ENCODE assay signal across 31 cellular contexts in the genomic region with DNA sequence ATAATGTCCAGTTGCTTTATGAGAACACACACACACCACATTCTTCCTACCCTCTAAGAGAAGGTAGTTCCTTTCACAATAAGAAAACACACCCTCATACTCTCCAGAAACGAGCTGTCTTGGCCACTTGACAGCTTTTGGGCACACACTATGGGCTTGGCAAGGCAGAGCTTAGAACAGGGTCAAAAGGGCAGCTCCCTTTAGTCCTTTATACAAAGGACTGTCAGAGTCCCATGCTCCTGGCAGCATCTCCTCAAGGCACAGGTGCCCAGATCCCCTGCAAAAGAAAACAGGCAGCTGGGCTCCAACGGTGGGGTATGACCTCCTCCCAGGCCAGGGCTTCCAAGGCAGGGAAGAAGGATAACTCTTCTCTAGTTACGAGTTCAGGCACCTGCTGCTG. TPM values are rescaled to one million over a fixed set of nuclear protein-coding genes. Genes with fewer than 3 reads are reported as not detected.
A peak's percentile ranks its signal among the peaks of the same experiment; 100 is the strongest.
DNase-seq lines count a peak whose midpoint lies in the region; ATAC-seq lines count a peak whose summit lies in the region.
"Had no signal": no experiment of that assay in that cellular context is flagged by ENCODE, and none has a peak within 500 bp of the region (broad histone marks: within the 10 kb centered on the region; RNA-seq: fewer than 3 reads in every experiment).

No MANE protein-coding gene starts in this region.

- peak; percentile 7 for DNase-seq in NCI-H1092 (lab: John Stamatoyannopoulos, UW)
- no peak for DNase-seq in NCI-H1092 treated with DMSO at 0.1 percent for 48 hours (lab: John Stamatoyannopoulos, UW)
- peak; percentile 23 for DNase-seq in Ammon's horn (ENCODE audit: low spot score)
- peak; percentile 18 for DNase-seq in myocyte (ENCODE audit: low read depth)
- no peak for DNase-seq in ACHN
- DNase-seq in DMS79 treated with DMSO at 0.1 percent for 48 hours (lab: John Stamatoyannopoulos, UW), result no peak
- DNase-seq: activated CD4-positive, alpha-beta T cell treated with anti-CD3 and anti-CD28 coated beads for 1 hour; activated CD8-positive, alpha-beta memory T cell treated with anti-CD3 and anti-CD28 coated beads for 24 hours; activated naive CD4-positive, alpha-beta T cell; activated T-cell treated with anti-CD3 and anti-CD28 coated beads, Interleukin-2, amount 50 U/mL, for 4 hours; brain microvascular endothelial cell; CD4-positive, alpha-beta memory T cell; DMS 273 treated with DMSO at 0.1 percent for 48 hours; effector memory CD8-positive, alpha-beta T cell; erythroblast; kidney; mammary epithelial cell; NCI-H187; NCI-H345; OCI-M1; stimulated activated naive CD8-positive, alpha-beta T cell treated with anti-CD3 and anti-CD28 coated beads, Interleukin-15, amount 100 ng/mL, for 72 hours; T-helper 2 cell; thyroid gland had no signal

- in situ Hi-C loops in ACHN (cut with HindIII; ENCODE audit: low pct_ligation_motif_present, low pct_unique_long_range_greater_than_20kb, low sequenced_read_pairs), result no loop called here

- peak overlapping the region; percentile 57 for H3K27ac ChIP-seq in cingulate gyrus (ENCODE audit: low read depth, low read length)
- H3K27ac ChIP-seq: 22Rv1, adrenal gland, brain microvascular endothelial cell, HL-60, neutrophil, prostate gland, thyroid gland, vagina had no signal

- ATAC-seq in GM19455 (IDR thresholded peaks at IDR 0.05; ENCODE audit: unreplicated experiment), result no peak
- ATAC-seq: activated T-cell treated with anti-CD3 and anti-CD28 coated beads, Interleukin-2, amount 50 U/mL, for 4 hours; effector memory CD8-positive, alpha-beta T cell; stimulated activated naive CD8-positive, alpha-beta T cell treated with anti-CD3 and anti-CD28 coated beads, Interleukin-15, amount 100 ng/mL, for 72 hours had no signal

RNA-seq across cellular contexts. Expression of a gene that starts 4.9 kb away (rescaled TPM):
- total RNA-seq in myocyte, result 44.3 and 46.4 TPM in 2 replicates
- polyA plus RNA-seq in myocyte (2012), result 19.5 TPM

Comparison
In these comparisons a context has a peak if more than half of its experiments do, and no peak if none do; other contexts are left out.
1. DNase-seq: peak in NCI-H1092 (single experiment), Ammon's horn (single experiment) and myocyte (single experiment); none in NCI-H1092 treated with DMSO at 0.1 percent for 48 hours (single experiment), ACHN (single experiment) and DMS79 treated with DMSO at 0.1 percent for 48 hours (single experiment).